ENCODE assay signal across 1 cellular context in the genomic region with DNA sequence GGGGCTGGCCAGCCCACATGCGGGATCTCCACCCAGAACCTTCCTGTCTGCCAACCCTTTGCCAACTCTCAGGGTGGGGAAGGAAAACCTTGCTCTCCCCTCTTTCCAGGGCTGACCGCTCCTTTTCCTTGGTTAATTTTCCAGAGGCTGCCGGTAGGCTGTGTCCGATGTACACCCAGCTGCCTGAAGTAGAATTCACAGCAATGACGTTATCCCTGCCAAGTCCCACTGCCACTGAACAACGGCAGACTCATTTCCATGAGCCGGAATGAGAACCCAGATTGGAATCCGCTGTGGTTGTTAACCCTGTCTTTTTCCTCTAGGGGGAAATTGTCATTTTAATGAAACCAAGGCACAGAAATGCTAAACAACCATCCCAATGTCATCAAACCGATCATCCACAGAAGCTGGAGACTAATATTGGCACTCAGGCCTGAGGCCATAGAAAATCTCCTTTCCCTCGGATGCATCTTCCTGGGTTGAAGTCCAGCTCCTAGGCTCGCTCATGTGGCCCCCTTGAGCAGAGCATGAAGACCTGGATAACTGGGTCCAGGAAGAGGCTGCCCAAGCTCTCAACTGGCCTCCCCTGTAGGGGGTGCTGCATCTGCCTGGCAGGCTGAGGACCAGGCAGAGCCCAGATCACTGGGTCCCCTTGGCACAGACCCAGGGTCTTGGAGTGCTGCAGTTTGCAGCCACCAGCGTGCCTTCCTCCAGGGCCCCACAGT.
TF ChIP-seq lines count a peak whose summit lies in the region.

No MANE protein-coding gene starts in this region.

TF ChIP-seq in H1, 55 proteins besides CTCF, POLR2A, EP300 and RAD21 (continued from another document):
- TF ChIP-seq, protein P1, sequence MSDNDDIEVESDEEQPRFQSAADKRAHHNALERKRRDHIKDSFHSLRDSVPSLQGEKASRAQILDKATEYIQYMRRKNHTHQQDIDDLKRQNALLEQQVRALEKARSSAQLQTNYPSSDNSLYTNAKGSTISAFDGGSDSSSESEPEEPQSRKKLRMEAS (IDR thresholded peaks at IDR 0.05): no peak
- TF ChIP-seq SIRT6 (IDR thresholded peaks at IDR 0.05; ENCODE audit: low read length) (no peak), YY1 (IDR thresholded peaks at IDR 0.05; ENCODE audit: low read depth, low read length) (no peak), SP1 (IDR thresholded peaks at IDR 0.05; ENCODE audit: low read depth, low read length) (no peak), GTF2F1 (IDR thresholded peaks at IDR 0.05; ENCODE audit: borderline replicate concordance, low read depth, low read length) (no peak)
